Comparison of ENCODE assay signal across 22 cellular contexts in the genomic region with DNA sequence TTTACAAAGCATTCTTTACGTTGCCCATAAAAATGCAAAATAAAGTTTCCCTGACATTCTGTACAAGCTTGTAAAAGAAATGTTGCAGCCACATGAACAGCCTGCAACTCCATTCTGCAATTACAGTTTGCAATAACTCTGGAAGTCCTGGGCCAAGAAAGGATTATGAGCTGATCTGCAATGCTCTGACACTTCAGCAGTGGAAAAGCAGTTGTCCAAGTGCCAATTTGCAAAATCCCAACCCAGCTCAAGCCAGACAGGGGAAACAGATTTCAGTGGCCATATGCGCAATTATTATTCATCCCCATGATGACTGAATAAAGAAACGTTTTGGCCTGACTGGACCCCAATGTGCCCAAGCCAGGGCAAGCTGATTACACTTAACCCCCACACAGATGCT.
DNase-seq lines count a peak whose midpoint lies in the region; ATAC-seq, FAIRE-seq and TF ChIP-seq lines count a peak whose summit lies in the region.
"Had no signal": no experiment of that assay in that cellular context is flagged by ENCODE, and none has a peak within 500 bp of the region (broad histone marks: within the 10 kb centered on the region; RNA-seq: fewer than 3 reads in every experiment).

No MANE protein-coding gene starts in this region.

- H3K27me3 ChIP-seq in colonic mucosa (no peaks in the 10 kb centered on the region), hepatocyte (no peaks in the 10 kb centered on the region), pancreas (no peaks in the 10 kb centered on the region)

- no peak overlapping the region for H3K4me3 ChIP-seq in colonic mucosa
- H3K4me3 ChIP-seq in hepatocyte, result no peak overlapping the region
- H3K4me3 ChIP-seq in pancreas, result no peak overlapping the region
- H3K4me3 ChIP-seq: A549, GM23338 had no signal

- FAIRE-seq in pancreas (lab: Jason Lieb, UNC), result no peak
- FAIRE-seq: A549, G401.6, GM12891, RCC 7860 had no signal

- DNase-seq in D341Med (ENCODE audit: low spot score) (peak; percentile 62), NCI-H446 (lab: John Stamatoyannopoulos, UW) (peak; percentile 49 to 84), colonic mucosa (peak; percentile 24), hepatocyte (ENCODE audit: low spot score) (peak; percentile 50), SKM-1 (lab: John Stamatoyannopoulos, UW; ENCODE audit: unreplicated experiment) (no peak), pancreas (no peak), NCI-H510A treated with DMSO at 0.1 percent for 48 hours (lab: John Stamatoyannopoulos, UW) (no peak)
- no peak for DNase-seq in effector CD8-positive, alpha-beta T cell (lab: John Stamatoyannopoulos, UW)
- DNase-seq: COR-L47, NCI-H1048, NCI-H146, NCI-H2081 treated with DMSO at 0.1 percent for 48 hours, NCI-H2227 treated with DMSO at 0.1 percent for 48 hours, NCI-H774, SIG-M5 had no signal

- H3K9me2 ChIP-seq in hepatocyte (replicated peaks; ENCODE audit: insufficient read depth), result no peaks in the 10 kb centered on the region

- ATAC-seq in pancreas, result no peak
- ATAC-seq: A549, GM23338 had no signal

- no peaks in the 10 kb centered on the region for H3K79me2 ChIP-seq in hepatocyte

- H3K4me2 ChIP-seq in hepatocyte, result peak overlapping the region; percentile 30
- H3K4me2 ChIP-seq: A549, GM23338 had no signal

- H2AFZ ChIP-seq in hepatocyte, result no peak overlapping the region
- H2AFZ ChIP-seq: GM23338 had no signal

- H3K27ac ChIP-seq in colonic mucosa (no peak overlapping the region), hepatocyte (peak overlapping the region; percentile 77), pancreas (no peak overlapping the region)
- H3K27ac ChIP-seq: A549, C4-2B, HL-60 had no signal

- no peaks in the 10 kb centered on the region for H3K36me3 ChIP-seq in colonic mucosa
- no peaks in the 10 kb centered on the region for H3K36me3 ChIP-seq in hepatocyte (replicated peaks; ENCODE audit: insufficient read depth, low read depth)
- no peaks in the 10 kb centered on the region for H3K36me3 ChIP-seq in pancreas

- H3K9me3 ChIP-seq in colonic mucosa (no peaks in the 10 kb centered on the region), hepatocyte (ENCODE audit: low read depth) (no peaks in the 10 kb centered on the region), pancreas (no peaks in the 10 kb centered on the region)

- no peak overlapping the region for H3K9ac ChIP-seq in colonic mucosa (ENCODE audit: low read depth in 2 of 2, low read length in 2 of 2)

- no peaks in the 10 kb centered on the region for H4K20me1 ChIP-seq in hepatocyte (ENCODE audit: insufficient read depth, poor library complexity, severe bottlenecking)

- TF ChIP-seq CTCF in colonic mucosa (IDR thresholded peaks at IDR 0.05), result no peak
- TF ChIP-seq CTCF in hepatocyte (IDR thresholded peaks at IDR 0.05; ENCODE audit: poor library complexity), result no peak
- no peak for TF ChIP-seq CTCF in pancreas (IDR thresholded peaks at IDR 0.05)

- WGBS in hepatocyte (ENCODE audit: low lambda C conversion rate, missing lambda C conversion rate), result 47% methylated on average over 3 of the region's 3 CpGs
- 56 to 60% methylated on average over 3 of the region's 3 CpGs for WGBS in pancreas, 2 donors

- no peaks in the 10 kb centered on the region for H3K4me1 ChIP-seq in colonic mucosa
- H3K4me1 ChIP-seq in hepatocyte (ENCODE audit: insufficient read depth), result peaks cover 5% of the 10 kb centered on the region
- no peaks in the 10 kb centered on the region for H3K4me1 ChIP-seq in pancreas
- H3K4me1 ChIP-seq: A549 had no signal

- intact Hi-C loops in colonic mucosa (cut with DNase I), result no loop called here
- intact Hi-C loops in pancreas (cut with DNase I), result no loop called here

Comparison
In these comparisons a context has a peak if more than half of its experiments do, and no peak if none do; other contexts are left out.
1. DNase-seq: peak in D341Med (single experiment), NCI-H446 (2 of 2), colonic mucosa (single experiment) and hepatocyte (single experiment); none in SKM-1 (single experiment), effector CD8-positive, alpha-beta T cell (single experiment), pancreas (0 of 6) and NCI-H510A treated with DMSO at 0.1 percent for 48 hours (single experiment).